ENCODE assay signal across 1 cellular context in the genomic region with DNA sequence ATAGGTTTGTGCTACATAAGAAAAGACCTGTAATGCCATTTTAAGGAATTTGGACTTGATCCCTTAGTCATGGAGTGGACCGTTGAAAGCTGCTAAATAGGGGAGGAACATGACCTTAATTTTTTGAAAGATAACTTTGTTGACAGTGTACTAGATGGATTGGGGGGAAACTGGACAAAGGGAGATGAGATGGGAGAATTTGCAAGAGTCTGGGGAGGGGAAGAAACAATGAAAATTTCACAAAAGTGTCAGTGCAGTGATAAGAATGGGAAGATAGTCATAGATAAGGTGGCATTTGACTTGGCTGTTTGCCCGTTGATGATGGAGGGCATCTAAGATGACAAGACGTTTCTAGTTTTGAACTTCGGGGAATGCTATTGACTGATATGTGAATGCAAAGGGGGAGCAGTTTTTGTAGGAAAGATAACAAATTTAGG.
TF ChIP-seq lines count a peak whose summit lies in the region.

No MANE protein-coding gene starts in this region.

TF ChIP-seq in K562, 482 proteins besides CTCF, POLR2A, EP300 and RAD21 (continued from another document and continues in another):
- TF ChIP-seq FOXA3 (CRISPR knock-in tag; conservative IDR thresholded peaks at IDR 0.05 in 1 of 2, IDR thresholded peaks at IDR 0.05 in 1 of 2) (peak in 1 of 2 experiments; percentile 71; a peak in 2 of 4 replicates), BRCA1 (IDR thresholded peaks at IDR 0.05) (no peak), BRCA1 (CRISPR knock-in tag; IDR thresholded peaks at IDR 0.05) (no peak), ZFX (CRISPR knock-in tag; IDR thresholded peaks at IDR 0.05) (no peak), GTF2F1 (IDR thresholded peaks at IDR 0.05; ENCODE audit: low read depth, low read length) (no peak), RB1 (IDR thresholded peaks at IDR 0.05; ENCODE audit: low read depth) (no peak), SMARCB1 (IDR thresholded peaks at IDR 0.05; ENCODE audit: insufficient read length, low read depth) (no peak), CREM (IDR thresholded peaks at IDR 0.05; ENCODE audit: low read depth) (no peak), ZNF217 (CRISPR knock-in tag; IDR thresholded peaks at IDR 0.05) (no peak), ZNF444 (CRISPR knock-in tag; IDR thresholded peaks at IDR 0.05) (no peak), SRF (CRISPR knock-in tag; IDR thresholded peaks at IDR 0.05) (no peak), CREBBP (IDR thresholded peaks at IDR 0.05; ENCODE audit: low read depth, low read length) (no peak), CBFB (CRISPR knock-in tag; IDR thresholded peaks at IDR 0.05) (no peak), ZNF583 (CRISPR knock-in tag; IDR thresholded peaks at IDR 0.05) (no peak), ZNF75A (CRISPR knock-in tag; IDR thresholded peaks at IDR 0.05) (no peak), XRCC5 (IDR thresholded peaks at IDR 0.05; ENCODE audit: low read depth, low read length) (no peak), PTRF (tag; IDR thresholded peaks at IDR 0.05) (no peak), ZZZ3 (IDR thresholded peaks at IDR 0.05) (no peak), TAF7 (tag; IDR thresholded peaks at IDR 0.05) (no peak), FOXA1 (IDR thresholded peaks at IDR 0.05; ENCODE audit: borderline replicate concordance) (no peak), YBX1 (IDR thresholded peaks at IDR 0.05) (no peak), ZSCAN32 (CRISPR knock-in tag; IDR thresholded peaks at IDR 0.05) (no peak), ZC3H8 (IDR thresholded peaks at IDR 0.05) (no peak), SNRNP70 (optimal IDR thresholded peaks at IDR 0.05; ENCODE audit: low read depth, low read length) (no peak), CAMTA2 (CRISPR knock-in tag; conservative IDR thresholded peaks at IDR 0.05) (no peak), HNRNPUL1 (IDR thresholded peaks at IDR 0.05; ENCODE audit: low read length) (no peak), KAT8 (IDR thresholded peaks at IDR 0.05; ENCODE audit: low read depth) (no peak), SMAD1 (IDR thresholded peaks at IDR 0.05; ENCODE audit: low read depth, low read length, partially characterized antibody) (no peak), ZNF445 (CRISPR knock-in tag; IDR thresholded peaks at IDR 0.05; ENCODE audit: low read depth) (no peak), ZNF224 (CRISPR knock-in tag; IDR thresholded peaks at IDR 0.05) (no peak), NR2C1 (IDR thresholded peaks at IDR 0.05) (no peak), NR2C1 (tag; IDR thresholded peaks at IDR 0.05) (0 out of 2 replicates have a peak, but pooled peaks have one; percentile 24), RFX1 (IDR thresholded peaks at IDR 0.05) (no peak), ZNF436 (CRISPR knock-in tag; IDR thresholded peaks at IDR 0.05) (no peak), ZNF584 (CRISPR knock-in tag; IDR thresholded peaks at IDR 0.05; ENCODE audit: low read depth) (no peak)
- TF ChIP-seq, protein P1, sequence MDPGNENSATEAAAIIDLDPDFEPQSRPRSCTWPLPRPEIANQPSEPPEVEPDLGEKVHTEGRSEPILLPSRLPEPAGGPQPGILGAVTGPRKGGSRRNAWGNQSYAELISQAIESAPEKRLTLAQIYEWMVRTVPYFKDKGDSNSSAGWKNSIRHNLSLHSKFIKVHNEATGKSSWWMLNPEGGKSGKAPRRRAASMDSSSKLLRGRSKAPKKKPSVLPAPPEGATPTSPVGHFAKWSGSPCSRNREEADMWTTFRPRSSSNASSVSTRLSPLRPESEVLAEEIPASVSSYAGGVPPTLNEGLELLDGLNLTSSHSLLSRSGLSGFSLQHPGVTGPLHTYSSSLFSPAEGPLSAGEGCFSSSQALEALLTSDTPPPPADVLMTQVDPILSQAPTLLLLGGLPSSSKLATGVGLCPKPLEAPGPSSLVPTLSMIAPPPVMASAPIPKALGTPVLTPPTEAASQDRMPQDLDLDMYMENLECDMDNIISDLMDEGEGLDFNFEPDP (CRISPR knock-in tag; IDR thresholded peaks at IDR 0.05), result no peak
- TF ChIP-seq, protein P2, sequence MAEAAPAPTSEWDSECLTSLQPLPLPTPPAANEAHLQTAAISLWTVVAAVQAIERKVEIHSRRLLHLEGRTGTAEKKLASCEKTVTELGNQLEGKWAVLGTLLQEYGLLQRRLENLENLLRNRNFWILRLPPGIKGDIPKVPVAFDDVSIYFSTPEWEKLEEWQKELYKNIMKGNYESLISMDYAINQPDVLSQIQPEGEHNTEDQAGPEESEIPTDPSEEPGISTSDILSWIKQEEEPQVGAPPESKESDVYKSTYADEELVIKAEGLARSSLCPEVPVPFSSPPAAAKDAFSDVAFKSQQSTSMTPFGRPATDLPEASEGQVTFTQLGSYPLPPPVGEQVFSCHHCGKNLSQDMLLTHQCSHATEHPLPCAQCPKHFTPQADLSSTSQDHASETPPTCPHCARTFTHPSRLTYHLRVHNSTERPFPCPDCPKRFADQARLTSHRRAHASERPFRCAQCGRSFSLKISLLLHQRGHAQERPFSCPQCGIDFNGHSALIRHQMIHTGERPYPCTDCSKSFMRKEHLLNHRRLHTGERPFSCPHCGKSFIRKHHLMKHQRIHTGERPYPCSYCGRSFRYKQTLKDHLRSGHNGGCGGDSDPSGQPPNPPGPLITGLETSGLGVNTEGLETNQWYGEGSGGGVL (CRISPR knock-in tag; IDR thresholded peaks at IDR 0.05), result no peak
- TF ChIP-seq, protein P3, sequence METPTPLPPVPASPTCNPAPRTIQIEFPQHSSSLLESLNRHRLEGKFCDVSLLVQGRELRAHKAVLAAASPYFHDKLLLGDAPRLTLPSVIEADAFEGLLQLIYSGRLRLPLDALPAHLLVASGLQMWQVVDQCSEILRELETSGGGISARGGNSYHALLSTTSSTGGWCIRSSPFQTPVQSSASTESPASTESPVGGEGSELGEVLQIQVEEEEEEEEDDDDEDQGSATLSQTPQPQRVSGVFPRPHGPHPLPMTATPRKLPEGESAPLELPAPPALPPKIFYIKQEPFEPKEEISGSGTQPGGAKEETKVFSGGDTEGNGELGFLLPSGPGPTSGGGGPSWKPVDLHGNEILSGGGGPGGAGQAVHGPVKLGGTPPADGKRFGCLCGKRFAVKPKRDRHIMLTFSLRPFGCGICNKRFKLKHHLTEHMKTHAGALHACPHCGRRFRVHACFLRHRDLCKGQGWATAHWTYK (CRISPR knock-in tag; IDR thresholded peaks at IDR 0.05), result no peak
- TF ChIP-seq, protein P4, sequence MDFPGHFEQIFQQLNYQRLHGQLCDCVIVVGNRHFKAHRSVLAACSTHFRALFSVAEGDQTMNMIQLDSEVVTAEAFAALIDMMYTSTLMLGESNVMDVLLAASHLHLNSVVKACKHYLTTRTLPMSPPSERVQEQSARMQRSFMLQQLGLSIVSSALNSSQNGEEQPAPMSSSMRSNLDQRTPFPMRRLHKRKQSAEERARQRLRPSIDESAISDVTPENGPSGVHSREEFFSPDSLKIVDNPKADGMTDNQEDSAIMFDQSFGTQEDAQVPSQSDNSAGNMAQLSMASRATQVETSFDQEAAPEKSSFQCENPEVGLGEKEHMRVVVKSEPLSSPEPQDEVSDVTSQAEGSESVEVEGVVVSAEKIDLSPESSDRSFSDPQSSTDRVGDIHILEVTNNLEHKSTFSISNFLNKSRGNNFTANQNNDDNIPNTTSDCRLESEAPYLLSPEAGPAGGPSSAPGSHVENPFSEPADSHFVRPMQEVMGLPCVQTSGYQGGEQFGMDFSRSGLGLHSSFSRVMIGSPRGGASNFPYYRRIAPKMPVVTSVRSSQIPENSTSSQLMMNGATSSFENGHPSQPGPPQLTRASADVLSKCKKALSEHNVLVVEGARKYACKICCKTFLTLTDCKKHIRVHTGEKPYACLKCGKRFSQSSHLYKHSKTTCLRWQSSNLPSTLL (IDR thresholded peaks at IDR 0.05), result no peak
- TF ChIP-seq, protein P5, sequence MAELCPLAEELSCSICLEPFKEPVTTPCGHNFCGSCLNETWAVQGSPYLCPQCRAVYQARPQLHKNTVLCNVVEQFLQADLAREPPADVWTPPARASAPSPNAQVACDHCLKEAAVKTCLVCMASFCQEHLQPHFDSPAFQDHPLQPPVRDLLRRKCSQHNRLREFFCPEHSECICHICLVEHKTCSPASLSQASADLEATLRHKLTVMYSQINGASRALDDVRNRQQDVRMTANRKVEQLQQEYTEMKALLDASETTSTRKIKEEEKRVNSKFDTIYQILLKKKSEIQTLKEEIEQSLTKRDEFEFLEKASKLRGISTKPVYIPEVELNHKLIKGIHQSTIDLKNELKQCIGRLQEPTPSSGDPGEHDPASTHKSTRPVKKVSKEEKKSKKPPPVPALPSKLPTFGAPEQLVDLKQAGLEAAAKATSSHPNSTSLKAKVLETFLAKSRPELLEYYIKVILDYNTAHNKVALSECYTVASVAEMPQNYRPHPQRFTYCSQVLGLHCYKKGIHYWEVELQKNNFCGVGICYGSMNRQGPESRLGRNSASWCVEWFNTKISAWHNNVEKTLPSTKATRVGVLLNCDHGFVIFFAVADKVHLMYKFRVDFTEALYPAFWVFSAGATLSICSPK (IDR thresholded peaks at IDR 0.05; ENCODE audit: borderline replicate concordance), result no peak
- TF ChIP-seq, protein P6, sequence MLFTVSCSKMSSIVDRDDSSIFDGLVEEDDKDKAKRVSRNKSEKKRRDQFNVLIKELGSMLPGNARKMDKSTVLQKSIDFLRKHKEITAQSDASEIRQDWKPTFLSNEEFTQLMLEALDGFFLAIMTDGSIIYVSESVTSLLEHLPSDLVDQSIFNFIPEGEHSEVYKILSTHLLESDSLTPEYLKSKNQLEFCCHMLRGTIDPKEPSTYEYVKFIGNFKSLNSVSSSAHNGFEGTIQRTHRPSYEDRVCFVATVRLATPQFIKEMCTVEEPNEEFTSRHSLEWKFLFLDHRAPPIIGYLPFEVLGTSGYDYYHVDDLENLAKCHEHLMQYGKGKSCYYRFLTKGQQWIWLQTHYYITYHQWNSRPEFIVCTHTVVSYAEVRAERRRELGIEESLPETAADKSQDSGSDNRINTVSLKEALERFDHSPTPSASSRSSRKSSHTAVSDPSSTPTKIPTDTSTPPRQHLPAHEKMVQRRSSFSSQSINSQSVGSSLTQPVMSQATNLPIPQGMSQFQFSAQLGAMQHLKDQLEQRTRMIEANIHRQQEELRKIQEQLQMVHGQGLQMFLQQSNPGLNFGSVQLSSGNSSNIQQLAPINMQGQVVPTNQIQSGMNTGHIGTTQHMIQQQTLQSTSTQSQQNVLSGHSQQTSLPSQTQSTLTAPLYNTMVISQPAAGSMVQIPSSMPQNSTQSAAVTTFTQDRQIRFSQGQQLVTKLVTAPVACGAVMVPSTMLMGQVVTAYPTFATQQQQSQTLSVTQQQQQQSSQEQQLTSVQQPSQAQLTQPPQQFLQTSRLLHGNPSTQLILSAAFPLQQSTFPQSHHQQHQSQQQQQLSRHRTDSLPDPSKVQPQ (CRISPR knock-in tag; IDR thresholded peaks at IDR 0.05; ENCODE audit: borderline replicate concordance), result no peak
- TF ChIP-seq, protein P7, sequence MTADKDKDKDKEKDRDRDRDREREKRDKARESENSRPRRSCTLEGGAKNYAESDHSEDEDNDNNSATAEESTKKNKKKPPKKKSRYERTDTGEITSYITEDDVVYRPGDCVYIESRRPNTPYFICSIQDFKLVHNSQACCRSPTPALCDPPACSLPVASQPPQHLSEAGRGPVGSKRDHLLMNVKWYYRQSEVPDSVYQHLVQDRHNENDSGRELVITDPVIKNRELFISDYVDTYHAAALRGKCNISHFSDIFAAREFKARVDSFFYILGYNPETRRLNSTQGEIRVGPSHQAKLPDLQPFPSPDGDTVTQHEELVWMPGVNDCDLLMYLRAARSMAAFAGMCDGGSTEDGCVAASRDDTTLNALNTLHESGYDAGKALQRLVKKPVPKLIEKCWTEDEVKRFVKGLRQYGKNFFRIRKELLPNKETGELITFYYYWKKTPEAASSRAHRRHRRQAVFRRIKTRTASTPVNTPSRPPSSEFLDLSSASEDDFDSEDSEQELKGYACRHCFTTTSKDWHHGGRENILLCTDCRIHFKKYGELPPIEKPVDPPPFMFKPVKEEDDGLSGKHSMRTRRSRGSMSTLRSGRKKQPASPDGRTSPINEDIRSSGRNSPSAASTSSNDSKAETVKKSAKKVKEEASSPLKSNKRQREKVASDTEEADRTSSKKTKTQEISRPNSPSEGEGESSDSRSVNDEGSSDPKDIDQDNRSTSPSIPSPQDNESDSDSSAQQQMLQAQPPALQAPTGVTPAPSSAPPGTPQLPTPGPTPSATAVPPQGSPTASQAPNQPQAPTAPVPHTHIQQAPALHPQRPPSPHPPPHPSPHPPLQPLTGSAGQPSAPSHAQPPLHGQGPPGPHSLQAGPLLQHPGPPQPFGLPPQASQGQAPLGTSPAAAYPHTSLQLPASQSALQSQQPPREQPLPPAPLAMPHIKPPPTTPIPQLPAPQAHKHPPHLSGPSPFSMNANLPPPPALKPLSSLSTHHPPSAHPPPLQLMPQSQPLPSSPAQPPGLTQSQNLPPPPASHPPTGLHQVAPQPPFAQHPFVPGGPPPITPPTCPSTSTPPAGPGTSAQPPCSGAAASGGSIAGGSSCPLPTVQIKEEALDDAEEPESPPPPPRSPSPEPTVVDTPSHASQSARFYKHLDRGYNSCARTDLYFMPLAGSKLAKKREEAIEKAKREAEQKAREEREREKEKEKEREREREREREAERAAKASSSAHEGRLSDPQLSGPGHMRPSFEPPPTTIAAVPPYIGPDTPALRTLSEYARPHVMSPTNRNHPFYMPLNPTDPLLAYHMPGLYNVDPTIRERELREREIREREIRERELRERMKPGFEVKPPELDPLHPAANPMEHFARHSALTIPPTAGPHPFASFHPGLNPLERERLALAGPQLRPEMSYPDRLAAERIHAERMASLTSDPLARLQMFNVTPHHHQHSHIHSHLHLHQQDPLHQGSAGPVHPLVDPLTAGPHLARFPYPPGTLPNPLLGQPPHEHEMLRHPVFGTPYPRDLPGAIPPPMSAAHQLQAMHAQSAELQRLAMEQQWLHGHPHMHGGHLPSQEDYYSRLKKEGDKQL (CRISPR knock-in tag; IDR thresholded peaks at IDR 0.05; ENCODE audit: borderline replicate concordance), result no peak
- TF ChIP-seq, protein P8, sequence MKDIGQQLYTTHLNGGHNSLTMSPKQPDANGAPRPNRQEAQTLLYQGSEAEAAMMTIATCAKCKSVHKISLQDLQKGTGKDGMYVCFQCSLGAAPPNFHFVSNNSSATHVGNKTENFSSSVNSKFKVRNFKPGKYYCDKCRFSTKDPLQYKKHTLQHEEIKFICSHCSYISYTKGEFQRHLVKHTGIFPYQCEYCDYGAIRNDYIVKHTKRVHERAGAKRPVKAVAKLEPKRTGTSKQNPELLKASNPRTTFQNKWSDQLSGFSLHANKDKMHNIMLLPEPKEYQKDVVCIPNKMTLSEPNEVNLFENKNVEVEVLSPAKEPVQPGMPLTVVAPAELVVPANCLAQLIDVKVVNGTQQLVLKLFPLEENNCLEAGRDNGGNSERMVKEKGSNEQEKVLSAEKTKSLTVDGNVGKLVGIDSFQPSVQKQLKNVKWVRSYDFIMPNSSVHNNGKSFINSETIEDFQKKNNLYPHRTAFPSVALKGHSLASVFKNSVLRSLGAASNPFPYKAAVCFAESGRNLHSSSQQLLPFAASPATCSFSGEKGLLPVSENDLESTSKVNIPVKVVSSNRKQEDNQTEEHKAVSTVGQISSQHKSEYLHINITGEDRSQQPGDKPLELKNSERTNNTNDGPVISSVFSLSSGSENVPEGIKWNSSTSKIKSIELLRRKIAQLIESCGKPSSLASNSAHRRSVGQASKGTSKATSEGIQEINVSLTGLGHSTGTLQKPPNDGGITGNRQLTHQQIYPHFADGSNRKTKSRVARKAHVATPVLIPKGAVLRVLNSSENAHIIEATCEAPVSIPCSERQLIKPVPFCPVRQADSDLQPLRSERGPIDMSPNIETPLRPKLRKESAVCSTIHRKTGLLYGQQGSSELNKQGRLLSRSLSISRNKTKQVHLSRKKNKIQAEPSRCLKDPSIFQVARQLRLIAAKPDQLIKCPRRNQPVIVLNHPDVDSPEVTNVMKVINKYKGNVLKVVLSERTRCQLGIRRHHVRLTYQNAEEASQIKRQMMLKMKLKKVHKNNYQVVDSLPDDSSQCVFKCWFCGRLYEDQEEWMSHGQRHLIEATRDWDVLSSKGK (CRISPR knock-in tag; IDR thresholded peaks at IDR 0.05), result no peak
- TF ChIP-seq, protein P9, sequence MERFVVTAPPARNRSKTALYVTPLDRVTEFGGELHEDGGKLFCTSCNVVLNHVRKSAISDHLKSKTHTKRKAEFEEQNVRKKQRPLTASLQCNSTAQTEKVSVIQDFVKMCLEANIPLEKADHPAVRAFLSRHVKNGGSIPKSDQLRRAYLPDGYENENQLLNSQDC (CRISPR knock-in tag; IDR thresholded peaks at IDR 0.05), result no peak
